2 cellular contexts compared by ENCODE assay signal in the genomic region with DNA sequence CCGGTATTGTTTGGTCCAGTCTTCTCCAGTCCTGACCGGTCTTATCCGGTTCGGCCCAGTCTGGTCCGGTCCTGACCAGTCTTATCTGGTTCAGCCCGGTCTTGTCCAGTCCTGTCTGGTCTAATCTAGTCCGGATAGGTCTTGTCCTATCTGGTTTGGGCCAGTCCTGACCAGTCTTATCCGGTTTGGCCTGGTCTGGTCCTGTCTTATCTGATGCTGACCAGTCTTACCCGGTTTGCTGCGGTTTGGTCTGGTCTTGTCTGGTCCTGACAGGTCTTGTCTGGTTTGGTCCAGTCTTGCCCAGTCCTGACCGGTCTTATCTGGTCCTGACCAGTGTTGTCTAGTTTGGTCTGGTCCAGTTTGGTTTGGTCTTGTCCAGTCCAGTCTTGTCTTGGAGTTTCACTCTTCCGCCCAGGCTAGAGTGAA.
TF ChIP-seq lines count a peak whose summit lies in the region.

No MANE protein-coding gene starts in this region.

TF ChIP-seq in A549, 52 proteins besides CTCF, POLR2A, EP300 and RAD21 (continued from another document):
- TF ChIP-seq HEYL (CRISPR knock-in tag; IDR thresholded peaks at IDR 0.05): no peak
- no peak for TF ChIP-seq ZSCAN20 (CRISPR knock-in tag; IDR thresholded peaks at IDR 0.05)
- no peak for TF ChIP-seq CHD2 (IDR thresholded peaks at IDR 0.05; ENCODE audit: low read length, partially characterized antibody)
- no peak for TF ChIP-seq FOSL2 (IDR thresholded peaks at IDR 0.05)
- no peak for TF ChIP-seq FOSL2 (CRISPR knock-in tag; IDR thresholded peaks at IDR 0.05)
- no peak for TF ChIP-seq HDAC2 (IDR thresholded peaks at IDR 0.05)
- TF ChIP-seq, protein P1, sequence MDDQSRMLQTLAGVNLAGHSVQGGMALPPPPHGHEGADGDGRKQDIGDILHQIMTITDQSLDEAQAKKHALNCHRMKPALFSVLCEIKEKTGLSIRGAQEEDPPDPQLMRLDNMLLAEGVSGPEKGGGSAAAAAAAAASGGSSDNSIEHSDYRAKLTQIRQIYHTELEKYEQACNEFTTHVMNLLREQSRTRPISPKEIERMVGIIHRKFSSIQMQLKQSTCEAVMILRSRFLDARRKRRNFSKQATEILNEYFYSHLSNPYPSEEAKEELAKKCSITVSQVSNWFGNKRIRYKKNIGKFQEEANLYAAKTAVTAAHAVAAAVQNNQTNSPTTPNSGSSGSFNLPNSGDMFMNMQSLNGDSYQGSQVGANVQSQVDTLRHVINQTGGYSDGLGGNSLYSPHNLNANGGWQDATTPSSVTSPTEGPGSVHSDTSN (IDR thresholded peaks at IDR 0.05): no peak
- TF ChIP-seq, protein P2, sequence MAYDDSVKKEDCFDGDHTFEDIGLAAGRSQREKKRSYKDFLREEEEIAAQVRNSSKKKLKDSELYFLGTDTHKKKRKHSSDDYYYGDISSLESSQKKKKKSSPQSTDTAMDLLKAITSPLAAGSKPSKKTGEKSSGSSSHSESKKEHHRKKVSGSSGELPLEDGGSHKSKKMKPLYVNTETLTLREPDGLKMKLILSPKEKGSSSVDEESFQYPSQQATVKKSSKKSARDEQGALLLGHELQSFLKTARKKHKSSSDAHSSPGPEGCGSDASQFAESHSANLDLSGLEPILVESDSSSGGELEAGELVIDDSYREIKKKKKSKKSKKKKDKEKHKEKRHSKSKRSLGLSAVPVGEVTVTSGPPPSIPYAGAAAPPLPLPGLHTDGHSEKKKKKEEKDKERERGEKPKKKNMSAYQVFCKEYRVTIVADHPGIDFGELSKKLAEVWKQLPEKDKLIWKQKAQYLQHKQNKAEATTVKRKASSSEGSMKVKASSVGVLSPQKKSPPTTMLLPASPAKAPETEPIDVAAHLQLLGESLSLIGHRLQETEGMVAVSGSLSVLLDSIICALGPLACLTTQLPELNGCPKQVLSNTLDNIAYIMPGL (CRISPR knock-in tag; IDR thresholded peaks at IDR 0.05; ENCODE audit: borderline replicate concordance): no peak
- TF ChIP-seq JUN (IDR thresholded peaks at IDR 0.05): no peak
- no peak for TF ChIP-seq MYC (IDR thresholded peaks at IDR 0.05; ENCODE audit: borderline replicate concordance, low read length)
- no peak for TF ChIP-seq TFCP2L1 (CRISPR knock-in tag; IDR thresholded peaks at IDR 0.05)
- no peak for TF ChIP-seq CHD4 (IDR thresholded peaks at IDR 0.05; ENCODE audit: borderline replicate concordance)
- TF ChIP-seq PHF8 (IDR thresholded peaks at IDR 0.05; ENCODE audit: borderline replicate concordance, low read depth): no peak
- TF ChIP-seq MAZ (IDR thresholded peaks at IDR 0.05; ENCODE audit: borderline replicate concordance, low read depth, low read length): no peak
- TF ChIP-seq, protein P3, sequence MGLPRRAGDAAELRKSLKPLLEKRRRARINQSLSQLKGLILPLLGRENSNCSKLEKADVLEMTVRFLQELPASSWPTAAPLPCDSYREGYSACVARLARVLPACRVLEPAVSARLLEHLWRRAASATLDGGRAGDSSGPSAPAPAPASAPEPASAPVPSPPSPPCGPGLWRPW (IDR thresholded peaks at IDR 0.05): no peak
- no peak for TF ChIP-seq HOXB5 (CRISPR knock-in tag; IDR thresholded peaks at IDR 0.05)

TF ChIP-seq in HepG2, 621 proteins besides CTCF, POLR2A, EP300 and RAD21 (continued from another document):
- TF ChIP-seq KDM4B (CRISPR knock-in tag; IDR thresholded peaks at IDR 0.05) (no peak), ZNF672 (CRISPR knock-in tag; IDR thresholded peaks at IDR 0.05) (no peak)
- TF ChIP-seq, protein P4, sequence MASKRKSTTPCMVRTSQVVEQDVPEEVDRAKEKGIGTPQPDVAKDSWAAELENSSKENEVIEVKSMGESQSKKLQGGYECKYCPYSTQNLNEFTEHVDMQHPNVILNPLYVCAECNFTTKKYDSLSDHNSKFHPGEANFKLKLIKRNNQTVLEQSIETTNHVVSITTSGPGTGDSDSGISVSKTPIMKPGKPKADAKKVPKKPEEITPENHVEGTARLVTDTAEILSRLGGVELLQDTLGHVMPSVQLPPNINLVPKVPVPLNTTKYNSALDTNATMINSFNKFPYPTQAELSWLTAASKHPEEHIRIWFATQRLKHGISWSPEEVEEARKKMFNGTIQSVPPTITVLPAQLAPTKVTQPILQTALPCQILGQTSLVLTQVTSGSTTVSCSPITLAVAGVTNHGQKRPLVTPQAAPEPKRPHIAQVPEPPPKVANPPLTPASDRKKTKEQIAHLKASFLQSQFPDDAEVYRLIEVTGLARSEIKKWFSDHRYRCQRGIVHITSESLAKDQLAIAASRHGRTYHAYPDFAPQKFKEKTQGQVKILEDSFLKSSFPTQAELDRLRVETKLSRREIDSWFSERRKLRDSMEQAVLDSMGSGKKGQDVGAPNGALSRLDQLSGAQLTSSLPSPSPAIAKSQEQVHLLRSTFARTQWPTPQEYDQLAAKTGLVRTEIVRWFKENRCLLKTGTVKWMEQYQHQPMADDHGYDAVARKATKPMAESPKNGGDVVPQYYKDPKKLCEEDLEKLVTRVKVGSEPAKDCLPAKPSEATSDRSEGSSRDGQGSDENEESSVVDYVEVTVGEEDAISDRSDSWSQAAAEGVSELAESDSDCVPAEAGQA (IDR thresholded peaks at IDR 0.05; ENCODE audit: low read depth): no peak
- TF ChIP-seq, protein P4 (CRISPR knock-in tag; IDR thresholded peaks at IDR 0.05; ENCODE audit: borderline replicate concordance): no peak
